In genomic region chrX:148600131-148600530, GRCh38 we compare ENCODE assay signal across 14 cellular contexts.
A peak's percentile ranks its signal among the peaks of the same experiment; 100 is the strongest.
DNase-seq lines count a peak whose midpoint lies in the region; ATAC-seq and TF ChIP-seq lines count a peak whose summit lies in the region.
"Had no signal": no experiment of that assay in that cellular context is flagged by ENCODE, and none has a peak within 500 bp of the region (broad histone marks: within the 10 kb centered on the region; RNA-seq: fewer than 3 reads in every experiment).

No MANE protein-coding gene starts in this region.

- no peaks in the 10 kb centered on the region for H3K36me3 Mint-ChIP-seq in natural killer cell treated with Interleukin-12 subunit alpha and Interleukin-12 subunit beta and Interleukin-15 and Interleukin-18, amount 100 ng/mL, for 72 hours
- H3K36me3 Mint-ChIP-seq: CD4-positive, CD25-positive, alpha-beta regulatory T cell; IgD-negative memory B cell had no signal

- intact Hi-C loops in lower leg skin (cut with DNase I; ENCODE audit: low total_unique reads): no loop called here

- no peaks in the 10 kb centered on the region for H3K27me3 ChIP-seq in Karpas-422 (ENCODE audit: low read length)
- H3K27me3 ChIP-seq in smooth muscle cell (ENCODE audit: low read depth): no peaks in the 10 kb centered on the region
- H3K27me3 ChIP-seq: BLaER1 treated with 17β-estradiol and CSF1 and Interleukin-3, amounts not matched to agents 10 nM and 100 nM had no signal

- no peaks in the 10 kb centered on the region for H3F3A ChIP-seq in smooth muscle cell (ENCODE audit: low read depth)

- TF ChIP-seq CTCF in smooth muscle cell (IDR thresholded peaks at IDR 0.05; ENCODE audit: borderline replicate concordance, insufficient read depth, poor library complexity, severe bottlenecking) (no peak), lower leg skin (IDR thresholded peaks at IDR 0.05) (no peak)

- no peak overlapping the region for H2AFZ ChIP-seq in Karpas-422 (ENCODE audit: low read length)
- H2AFZ ChIP-seq in smooth muscle cell (ENCODE audit: low read depth): no peak overlapping the region
- H2AFZ ChIP-seq: GM23248 had no signal

- peaks cover 95% of the 10 kb centered on the region for H3K79me2 ChIP-seq in Karpas-422 (ENCODE audit: low read length)
- no peaks in the 10 kb centered on the region for H3K79me2 ChIP-seq in smooth muscle cell (ENCODE audit: low read depth)

- peaks cover 13 to 15% of the 10 kb centered on the region in 2 donors for H3K27me3 Mint-ChIP-seq in natural killer cell treated with Interleukin-12 subunit alpha and Interleukin-12 subunit beta and Interleukin-15 and Interleukin-18, amount 100 ng/mL, for 72 hours
- H3K27me3 Mint-ChIP-seq: CD4-positive, CD25-positive, alpha-beta regulatory T cell; IgD-negative memory B cell had no signal

- H3K9me3 ChIP-seq in Karpas-422 (ENCODE audit: low read length) (no peaks in the 10 kb centered on the region), smooth muscle cell (replicated peaks; ENCODE audit: low read depth) (no peaks in the 10 kb centered on the region)

- H3K27ac ChIP-seq in Karpas-422 (ENCODE audit: low read length) (peak overlapping the region; percentile 59), smooth muscle cell (ENCODE audit: low read depth) (no peak overlapping the region)
- H3K27ac ChIP-seq: GM23248 had no signal

- H3K27ac Mint-ChIP-seq in natural killer cell treated with Interleukin-12 subunit alpha and Interleukin-12 subunit beta and Interleukin-15 and Interleukin-18, amount 100 ng/mL, for 72 hours: no peak overlapping the region
- H3K27ac Mint-ChIP-seq: CD4-positive, CD25-positive, alpha-beta regulatory T cell; H9; IgD-negative memory B cell had no signal

- peaks cover 69% of the 10 kb centered on the region for H3K4me1 ChIP-seq in Karpas-422 (ENCODE audit: low read length)
- peaks cover 16% of the 10 kb centered on the region for H3K4me1 ChIP-seq in smooth muscle cell (ENCODE audit: low read depth)

- 57% methylated on average over 6 of the region's 6 CpGs for WGBS in smooth muscle cell (ENCODE audit: low lambda C conversion rate)
- 74 to 86% methylated on average over 6 of the region's 6 CpGs for WGBS in lower leg skin, 2 donors

- no peak overlapping the region for H3K4me3 Mint-ChIP-seq in natural killer cell treated with Interleukin-12 subunit alpha and Interleukin-12 subunit beta and Interleukin-15 and Interleukin-18, amount 100 ng/mL, for 72 hours
- H3K4me3 Mint-ChIP-seq: CD4-positive, CD25-positive, alpha-beta regulatory T cell; H9; IgD-negative memory B cell had no signal

- no peaks in the 10 kb centered on the region for H4K20me1 ChIP-seq in Karpas-422 (ENCODE audit: insufficient read depth, low read depth, low read length)
- no peaks in the 10 kb centered on the region for H4K20me1 ChIP-seq in smooth muscle cell (ENCODE audit: low read depth)

- H3K4me3 ChIP-seq in Karpas-422 (ENCODE audit: low read length) (no peak overlapping the region), smooth muscle cell (no peak overlapping the region), lower leg skin (ENCODE audit: low read depth, poor library complexity, severe bottlenecking) (no peak overlapping the region)
- H3K4me3 ChIP-seq: BLaER1 treated with 17β-estradiol and CSF1 and Interleukin-3, amounts not matched to agents 10 nM and 100 nM; GM23248 had no signal

- no peak for DNase-seq in Karpas-422
- peak; percentile 95 for DNase-seq in NCI-H82 treated with DMSO at 0.1 percent for 48 hours (lab: John Stamatoyannopoulos, UW; ENCODE audit: unreplicated experiment)
- DNase-seq in cerebellar cortex (ENCODE audit: low spot score): peak; percentile 70
- DNase-seq in smooth muscle cell (lab: John Stamatoyannopoulos, UW; ENCODE audit: unreplicated experiment): no peak
- DNase-seq in lower leg skin (ENCODE audit: low spot score in 2 of 2): no peak
- no peak for DNase-seq in AML-193 (lab: John Stamatoyannopoulos, UW)
- DNase-seq in NCI-H2196 (lab: John Stamatoyannopoulos, UW; ENCODE audit: unreplicated experiment): no peak
- DNase-seq in natural killer cell treated with Interleukin-12 subunit alpha and Interleukin-12 subunit beta and Interleukin-15 and Interleukin-18, amount 100 ng/mL, for 72 hours (ENCODE audit: low spot score): no peak
- DNase-seq: CD4-positive, CD25-positive, alpha-beta regulatory T cell; DMS79; GM23248; H9 had no signal

- no peak for TF ChIP-seq POLR2A in lower leg skin (IDR thresholded peaks at IDR 0.05)

- no peaks in the 10 kb centered on the region for H3K9me3 Mint-ChIP-seq in natural killer cell treated with Interleukin-12 subunit alpha and Interleukin-12 subunit beta and Interleukin-15 and Interleukin-18, amount 100 ng/mL, for 72 hours
- H3K9me3 Mint-ChIP-seq: IgD-negative memory B cell had no signal

- H3K9me2 ChIP-seq in Karpas-422 (replicated peaks; ENCODE audit: insufficient read depth, low read length): no peaks in the 10 kb centered on the region

- no peak for ATAC-seq in natural killer cell treated with Interleukin-12 subunit alpha and Interleukin-12 subunit beta and Interleukin-15 and Interleukin-18, amount 100 ng/mL, for 72 hours

- H3K4me2 ChIP-seq in Karpas-422 (ENCODE audit: low read depth, low read length, poor library complexity, severe bottlenecking) (no peak overlapping the region), smooth muscle cell (peak overlapping the region; percentile 10)

- H3K36me3 ChIP-seq in Karpas-422 (ENCODE audit: insufficient read depth, low read length): no peaks in the 10 kb centered on the region
- H3K36me3 ChIP-seq in smooth muscle cell (ENCODE audit: low read depth): no peaks in the 10 kb centered on the region

- H3K9ac ChIP-seq in Karpas-422 (ENCODE audit: low read length) (no peak overlapping the region), smooth muscle cell (ENCODE audit: low read depth) (no peak overlapping the region)
- H3K9ac ChIP-seq: BLaER1 treated with 17β-estradiol and CSF1 and Interleukin-3, amounts not matched to agents 10 nM and 100 nM; GM23248 had no signal

- H3K4me1 Mint-ChIP-seq in natural killer cell treated with Interleukin-12 subunit alpha and Interleukin-12 subunit beta and Interleukin-15 and Interleukin-18, amount 100 ng/mL, for 72 hours (ENCODE audit: low read depth in 2 of 2): no peaks in the 10 kb centered on the region
- H3K4me1 Mint-ChIP-seq: CD4-positive, CD25-positive, alpha-beta regulatory T cell; IgD-negative memory B cell had no signal

Comparison
In these comparisons a context has a peak if more than half of its experiments do, and no peak if none do; other contexts are left out.
1. DNase-seq: peak in NCI-H82 treated with DMSO at 0.1 percent for 48 hours (single experiment) and cerebellar cortex (single experiment); none in Karpas-422 (single experiment), smooth muscle cell (single experiment), lower leg skin (0 of 2), AML-193 (0 of 2), NCI-H2196 (single experiment) and natural killer cell treated with Interleukin-12 subunit alpha and Interleukin-12 subunit beta and Interleukin-15 and Interleukin-18, amount 100 ng/mL, for 72 hours (single experiment).